ENCODE assay signal across 11 cellular contexts in genomic region chr4:130043796-130044195, GRCh38.
DNase-seq lines count a peak whose midpoint lies in the region; ATAC-seq and TF ChIP-seq lines count a peak whose summit lies in the region.
"Had no signal": no experiment of that assay in that cellular context is flagged by ENCODE, and none has a peak within 500 bp of the region (broad histone marks: within the 10 kb centered on the region; RNA-seq: fewer than 3 reads in every experiment).

No MANE protein-coding gene starts in this region.

- H3K4me3 ChIP-seq in DND-41 (ENCODE audit: low read depth in 1 of 2, low read length in 2 of 2) (no peak overlapping the region), epithelial cell of proximal tubule (ENCODE audit: low read depth, low read length) (no peak overlapping the region)
- H3K4me3 ChIP-seq: upper lobe of left lung had no signal

- no peaks in the 10 kb centered on the region for H3K4me1 Mint-ChIP-seq in effector memory CD8-positive, alpha-beta T cell (ENCODE audit: low read depth in 2 of 2)

- H3K4me3 Mint-ChIP-seq in effector memory CD8-positive, alpha-beta T cell: no peak overlapping the region
- H3K4me3 Mint-ChIP-seq: T-helper 2 cell treated with Interferon-gamma antibody and Interleukin-4, amounts not matched to agents 5 μg/mL and 100 μg/mL, for 36 hours had no signal

- H4K20me1 ChIP-seq in DND-41 (ENCODE audit: insufficient read depth, low read length): no peaks in the 10 kb centered on the region

- H2AFZ ChIP-seq in DND-41 (ENCODE audit: low read depth, low read length): peak overlapping the region; percentile 49; the same call in 1 of the 2 replicates

- no peak for ATAC-seq in DND-41 (ENCODE audit: insufficient read depth, low read depth)
- ATAC-seq in GM21390 (IDR thresholded peaks at IDR 0.05; ENCODE audit: unreplicated experiment): peak; percentile 64
- peak; percentile 95 for ATAC-seq in HG03196 (IDR thresholded peaks at IDR 0.05; ENCODE audit: unreplicated experiment)
- no peak for ATAC-seq in effector memory CD8-positive, alpha-beta T cell (replicated peaks)

- H3K4me1 ChIP-seq in DND-41 (ENCODE audit: insufficient read depth, low read length): peaks cover 13% of the 10 kb centered on the region
- H3K4me1 ChIP-seq: upper lobe of left lung had no signal

- no peaks in the 10 kb centered on the region for H3K36me3 Mint-ChIP-seq in effector memory CD8-positive, alpha-beta T cell (ENCODE audit: insufficient read depth)

- no peak overlapping the region for H3K4me2 ChIP-seq in DND-41 (ENCODE audit: insufficient read depth, low read length)

- no peaks in the 10 kb centered on the region for H3K9me3 ChIP-seq in DND-41 (ENCODE audit: insufficient read depth, low read length, severe bottlenecking)
- H3K9me3 ChIP-seq: upper lobe of left lung had no signal

- H3K27me3 Mint-ChIP-seq in effector memory CD8-positive, alpha-beta T cell: no peaks in the 10 kb centered on the region

- TF ChIP-seq CTCF in DND-41 (IDR thresholded peaks at IDR 0.05; ENCODE audit: borderline replicate concordance, extremely low read depth, low read length, poor library complexity, severe bottlenecking) (no peak), epithelial cell of proximal tubule (conservative IDR thresholded peaks at IDR 0.05; ENCODE audit: low read depth, low read length) (no peak)

- H3K36me3 ChIP-seq in DND-41 (ENCODE audit: insufficient read depth, low read length): no peaks in the 10 kb centered on the region
- H3K36me3 ChIP-seq: upper lobe of left lung had no signal

- no peak overlapping the region for H3K9ac ChIP-seq in DND-41 (ENCODE audit: low read depth, low read length)

- no peaks in the 10 kb centered on the region for H3K27me3 ChIP-seq in DND-41 (ENCODE audit: insufficient read depth, low read length, poor library complexity)
- H3K27me3 ChIP-seq: upper lobe of left lung had no signal

- DNase-seq in DND-41: no peak
- peak; percentile 82 for DNase-seq in epithelial cell of proximal tubule (ENCODE audit: low read depth)
- DNase-seq in effector memory CD8-positive, alpha-beta T cell: no peak
- DNase-seq in LoVo (ENCODE audit: low spot score): no peak
- DNase-seq in activated T-cell treated with anti-CD3 and anti-CD28 coated beads, Interleukin-2, amount 50 U/mL, for 1 hour: no peak
- no peak for DNase-seq in globus pallidus (ENCODE audit: low spot score)
- DNase-seq: NCI-H526 treated with DMSO at 0.1 percent for 48 hours, upper lobe of left lung had no signal

- no peaks in the 10 kb centered on the region for H3K79me2 ChIP-seq in DND-41 (ENCODE audit: insufficient read depth, low read length)

- H3K9me3 Mint-ChIP-seq in effector memory CD8-positive, alpha-beta T cell: peaks cover 6 to 7% of the 10 kb centered on the region in 2 donors
- H3K9me3 Mint-ChIP-seq: T-helper 2 cell treated with Interferon-gamma antibody and Interleukin-4, amounts not matched to agents 5 μg/mL and 100 μg/mL, for 36 hours had no signal

- H3K27ac Mint-ChIP-seq in effector memory CD8-positive, alpha-beta T cell: no peak overlapping the region
- H3K27ac Mint-ChIP-seq: T-helper 2 cell treated with Interferon-gamma antibody and Interleukin-4, amounts not matched to agents 5 μg/mL and 100 μg/mL, for 36 hours had no signal

- H3K27ac ChIP-seq in DND-41 (ENCODE audit: low read length): no peak overlapping the region
- H3K27ac ChIP-seq: upper lobe of left lung had no signal

Comparison
In these comparisons a context has a peak if more than half of its experiments do, and no peak if none do; other contexts are left out.
1. ATAC-seq: peak in GM21390 (single experiment) and HG03196 (single experiment); none in DND-41 (single experiment) and effector memory CD8-positive, alpha-beta T cell (single experiment).